ENCODE assay signal across 1 cellular context in genomic region chr11:70202898-70203748, GRCh38.
A peak's percentile ranks its signal among the peaks of the same experiment; 100 is the strongest.
TF ChIP-seq lines count a peak whose summit lies in the region.

Gene FADD (plus strand): TSS chr11:70203296. CDS start chr11:70203460, 164 bp downstream.

TF ChIP-seq in Ishikawa, 13 proteins besides CTCF, POLR2A, EP300 and RAD21 (continued from another document):
- peak; percentile 5; the same call in 1 of the 2 replicates for TF ChIP-seq REST (IDR thresholded peaks at IDR 0.05; ENCODE audit: low read depth)
- TF ChIP-seq TEAD4 (IDR thresholded peaks at IDR 0.05), result no peak
- no peak for TF ChIP-seq NFIC (IDR thresholded peaks at IDR 0.05)
- TF ChIP-seq YY1 (IDR thresholded peaks at IDR 0.05; ENCODE audit: low read depth), result peak; percentile 31
TF ChIP-seq in Ishikawa: peak in this region for 6.
